22 cellular contexts compared by ENCODE assay signal in genomic region chr5:150055707-150056443, GRCh38. TPM values are rescaled to one million over a fixed set of nuclear protein-coding genes. Genes with fewer than 3 reads are reported as not detected.
"Had no signal": no experiment of that assay in that cellular context is flagged by ENCODE, and none has a peak within 500 bp of the region (broad histone marks: within the 10 kb centered on the region; RNA-seq: fewer than 3 reads in every experiment).

No MANE protein-coding gene starts in this region.

- H3K9me3 ChIP-seq: heart left ventricle, neutrophil, pancreas, psoas muscle, right atrium auricular region, thoracic aorta, vagina had no signal

- H3K4me3 ChIP-seq: heart left ventricle, pancreas, psoas muscle, right atrium auricular region, thoracic aorta, vagina had no signal

- ATAC-seq: activated naive CD8-positive, alpha-beta T cell treated with anti-CD3 and anti-CD28 coated beads, Interleukin-2, amount 50 U/mL, for 24 hours; left cardiac atrium; natural killer cell treated with Interleukin-12 subunit alpha and Interleukin-12 subunit beta and Interleukin-15 and Interleukin-18, amount 100 ng/mL, for 72 hours; psoas muscle; WTC11 had no signal

- H3K27me3 ChIP-seq: heart left ventricle, neutrophil, pancreas, right atrium auricular region, vagina had no signal

- H3K4me1 ChIP-seq: pancreas, right atrium auricular region, vagina had no signal

- DNase-seq: activated CD8-positive, alpha-beta memory T cell treated with anti-CD3 and anti-CD28 coated beads, Interleukin-2, amount 50 U/mL, for 48 hours; activated effector memory CD4-positive, alpha-beta T cell treated with Interleukin-2 at 50 U/mL for 16 hours; activated naive CD4-positive, alpha-beta T cell treated with anti-CD3 and anti-CD28 coated beads, Interleukin-2, amount 50 U/mL, for 16 hours; activated naive CD8-positive, alpha-beta T cell treated with anti-CD3 and anti-CD28 coated beads, Interleukin-2, amount 50 U/mL, for 24 hours; activated T-cell treated with anti-CD3 and anti-CD28 coated beads, Interleukin-2, amount 50 U/mL, for 48 hours; central memory CD4-positive, alpha-beta T cell; heart left ventricle; islet precursor cell; left cardiac atrium; stimulated activated CD4-positive, alpha-beta T cell treated with anti-CD3 and anti-CD28 coated beads, Interleukin-4, amount 100 ng/mL, for 24 hours; stimulated activated naive CD4-positive, alpha-beta T cell treated with Interleukin-2 at 50 U/mL for 16 hours; T1000 had no signal

- FAIRE-seq: colon, pancreas had no signal

- H3K27ac ChIP-seq: heart left ventricle, neutrophil, pancreas, psoas muscle, right atrium auricular region, thoracic aorta, vagina had no signal

RNA-seq across cellular contexts. Expression of gene CSF1R, which starts 30.5 kb away (rescaled TPM):
- total RNA-seq: activated CD8-positive, alpha-beta memory T cell treated with anti-CD3 and anti-CD28 coated beads for 36 hours had no signal
